In genomic region chr14:34165847-34166340, GRCh38 we compare ENCODE assay signal across 26 cellular contexts.
"Had no signal": no experiment of that assay in that cellular context is flagged by ENCODE, and none has a peak within 500 bp of the region (broad histone marks: within the 10 kb centered on the region; RNA-seq: fewer than 3 reads in every experiment).

No MANE protein-coding gene starts in this region.

- H3K27me3 Mint-ChIP-seq: activated T-helper 17 cell treated with anti-CD3 and anti-CD28 coated beads, Interleukin-2, amount 50 U/mL, for 72 hours; central memory CD8-positive, alpha-beta T cell had no signal

- H3K9me3 Mint-ChIP-seq: activated B cell treated with CpG ODN at 0.5 μM for 24 hours; activated CD8-positive, alpha-beta T cell treated with anti-CD3 and anti-CD28 coated beads for 36 hours; activated T-cell treated with anti-CD3 and anti-CD28 coated beads, Interleukin-2, amount 50 U/mL, for 4 hours; activated T-helper 17 cell treated with anti-CD3 and anti-CD28 coated beads, Interleukin-2, amount 50 U/mL, for 72 hours; central memory CD8-positive, alpha-beta T cell; dendritic cell treated with granulocyte-macrophage colony-stimulating factor and Interleukin-4, amounts not matched to agents 40 ng/mL and 50 ng/mL, for 4 days; nephron progenitor cell; stimulated activated naive CD8-positive, alpha-beta T cell treated with anti-CD3 and anti-CD28 coated beads, Interleukin-15, amount 100 ng/mL, for 72 hours; type B pancreatic cell had no signal

- DNase-seq: activated B cell treated with CpG ODN at 0.5 μM for 24 hours; activated CD4-positive, alpha-beta T cell treated with anti-CD3 and anti-CD28 coated beads, Interleukin-2, amount 50 U/mL, for 1 hour; activated CD8-positive, alpha-beta T cell treated with anti-CD3 and anti-CD28 coated beads for 36 hours; activated gamma-delta T cell treated with Interleukin-2 at 50 U/mL for 16 hours; activated naive CD4-positive, alpha-beta T cell treated with anti-CD3 and anti-CD28 coated beads, Interleukin-2, amount 50 U/mL, for 16 hours; activated T-cell treated with anti-CD3 and anti-CD28 coated beads, Interleukin-2, amount 50 U/mL, for 4 hours; foreskin melanocyte; islet precursor cell; left cardiac atrium; left ventricle myocardium superior; naive B cell; nephron progenitor cell; ovary; retina; stimulated activated CD4-positive, alpha-beta T cell treated with anti-CD3 and anti-CD28 coated beads, Interleukin-12 subunit alpha, Interleukin-12 subunit beta, amount 100 ng/mL, for 4 hours; stimulated activated CD4-positive, alpha-beta T cell treated with anti-CD3 and anti-CD28 coated beads, Interleukin-4, amount 100 ng/mL, for 1 hour; stimulated activated naive CD8-positive, alpha-beta T cell treated with anti-CD3 and anti-CD28 coated beads, Interleukin-15, amount 100 ng/mL, for 72 hours; substantia nigra; T-helper 1 cell; T-helper 9 cell; uterus had no signal

- H3K4me3 Mint-ChIP-seq: activated B cell treated with CpG ODN at 0.5 μM for 24 hours; activated CD8-positive, alpha-beta T cell treated with anti-CD3 and anti-CD28 coated beads for 36 hours; activated T-cell treated with anti-CD3 and anti-CD28 coated beads, Interleukin-2, amount 50 U/mL, for 4 hours; activated T-helper 17 cell treated with anti-CD3 and anti-CD28 coated beads, Interleukin-2, amount 50 U/mL, for 72 hours; central memory CD8-positive, alpha-beta T cell; dendritic cell treated with granulocyte-macrophage colony-stimulating factor and Interleukin-4, amounts not matched to agents 40 ng/mL and 50 ng/mL, for 4 days; naive B cell; nephron progenitor cell; stimulated activated naive CD8-positive, alpha-beta T cell treated with anti-CD3 and anti-CD28 coated beads, Interleukin-15, amount 100 ng/mL, for 72 hours; type B pancreatic cell had no signal

- H3K36me3 Mint-ChIP-seq: naive B cell, type B pancreatic cell had no signal

- H3K27ac Mint-ChIP-seq: activated B cell treated with CpG ODN at 0.5 μM for 24 hours; activated CD8-positive, alpha-beta T cell treated with anti-CD3 and anti-CD28 coated beads for 36 hours; activated T-helper 17 cell treated with anti-CD3 and anti-CD28 coated beads, Interleukin-2, amount 50 U/mL, for 72 hours; dendritic cell treated with granulocyte-macrophage colony-stimulating factor and Interleukin-4, amounts not matched to agents 40 ng/mL and 50 ng/mL, for 4 days; nephron progenitor cell; stimulated activated naive CD8-positive, alpha-beta T cell treated with anti-CD3 and anti-CD28 coated beads, Interleukin-15, amount 100 ng/mL, for 72 hours; type B pancreatic cell had no signal

- H3K4me1 Mint-ChIP-seq: activated B cell treated with CpG ODN at 0.5 μM for 24 hours; central memory CD8-positive, alpha-beta T cell; naive B cell had no signal

- ATAC-seq: activated CD8-positive, alpha-beta T cell treated with anti-CD3 and anti-CD28 coated beads for 36 hours; activated T-cell treated with anti-CD3 and anti-CD28 coated beads, Interleukin-2, amount 50 U/mL, for 4 hours; activated T-helper 17 cell treated with anti-CD3 and anti-CD28 coated beads, Interleukin-2, amount 50 U/mL, for 72 hours; left cardiac atrium; left ventricle myocardium superior; sciatic nerve; stimulated activated naive CD8-positive, alpha-beta T cell treated with anti-CD3 and anti-CD28 coated beads, Interleukin-15, amount 100 ng/mL, for 72 hours had no signal
